Comparison of ENCODE assay signal across 1 cellular context in the genomic region with DNA sequence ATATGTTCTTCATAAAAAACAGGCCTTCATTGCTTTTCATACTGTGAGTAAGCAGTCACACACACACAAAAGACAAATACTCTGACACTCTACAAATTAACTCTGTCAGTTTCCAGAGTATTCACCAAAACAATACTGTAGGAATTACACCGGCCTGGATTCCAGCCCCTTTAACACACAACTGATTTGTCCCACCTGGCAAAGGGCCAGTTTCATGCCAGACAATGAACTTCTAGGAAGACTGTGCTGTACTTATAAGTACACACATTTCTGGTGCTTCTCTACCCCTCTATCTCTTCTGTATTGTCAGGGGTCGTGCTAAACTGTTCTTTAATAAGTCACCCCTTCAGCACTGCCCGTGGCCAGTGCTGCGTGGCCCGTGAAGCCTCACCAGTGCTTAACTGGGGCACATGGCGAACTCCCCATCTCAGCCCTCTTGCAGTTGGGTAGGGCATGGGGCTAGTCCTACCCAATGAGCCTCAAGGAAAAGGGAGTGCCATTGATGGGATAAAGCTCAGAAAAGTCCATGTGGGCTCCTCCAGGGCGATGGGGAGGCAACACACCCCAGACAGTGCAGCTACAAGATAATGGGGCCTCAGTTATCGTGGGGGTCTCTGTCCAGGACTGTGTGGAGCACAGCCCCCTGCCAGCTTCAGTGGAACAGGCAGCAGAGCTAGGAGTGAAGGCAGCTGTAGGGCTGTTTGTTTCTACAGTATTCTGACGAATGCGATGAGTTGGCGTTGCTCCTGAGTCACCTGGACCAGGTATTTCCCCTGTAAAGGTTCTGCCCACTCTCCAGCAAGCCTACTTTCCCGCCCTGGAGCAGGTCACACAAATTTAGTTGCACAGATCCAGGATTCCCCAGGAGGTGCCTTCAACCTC.
TF ChIP-seq lines count a peak whose summit lies in the region.

No MANE protein-coding gene starts in this region.

TF ChIP-seq in H1, 55 proteins besides CTCF, POLR2A, EP300 and RAD21:
- no peak for TF ChIP-seq SIRT6 (IDR thresholded peaks at IDR 0.05; ENCODE audit: low read length)
- no peak for TF ChIP-seq SAP30 (IDR thresholded peaks at IDR 0.05; ENCODE audit: insufficient read depth, insufficient replicate concordance, low read length)
- no peak for TF ChIP-seq KDM4A (IDR thresholded peaks at IDR 0.05; ENCODE audit: low read depth, low read length, severe bottlenecking)
- no peak for TF ChIP-seq HDAC2 (IDR thresholded peaks at IDR 0.05; ENCODE audit: borderline replicate concordance in 1 of 2, low read depth in 2 of 2, low read length in 2 of 2)
- no peak for TF ChIP-seq YY1 (IDR thresholded peaks at IDR 0.05; ENCODE audit: low read depth, low read length)
- no peak for TF ChIP-seq SP4 (IDR thresholded peaks at IDR 0.05; ENCODE audit: low read length)
- no peak for TF ChIP-seq TCF12 (IDR thresholded peaks at IDR 0.05; ENCODE audit: low read depth, low read length)
- no peak for TF ChIP-seq CHD2 (IDR thresholded peaks at IDR 0.05; ENCODE audit: low read length)
- no peak for TF ChIP-seq JUND (IDR thresholded peaks at IDR 0.05; ENCODE audit: low read length)
- no peak for TF ChIP-seq SRF (IDR thresholded peaks at IDR 0.05; ENCODE audit: low read depth, low read length)
- TF ChIP-seq RXRA (IDR thresholded peaks at IDR 0.05; ENCODE audit: insufficient read depth, low read depth, low read length), result no peak
- TF ChIP-seq NRF1 (IDR thresholded peaks at IDR 0.05; ENCODE audit: low read depth, low read length), result no peak
- TF ChIP-seq BRCA1 (IDR thresholded peaks at IDR 0.05; ENCODE audit: low read depth, low read length), result no peak
- no peak for TF ChIP-seq CBX8 (IDR thresholded peaks at IDR 0.05; ENCODE audit: borderline replicate concordance, low read depth, low read length)
- no peak for TF ChIP-seq FOSL1 (IDR thresholded peaks at IDR 0.05; ENCODE audit: insufficient read depth, low read depth, low read length)
- TF ChIP-seq POU5F1 (IDR thresholded peaks at IDR 0.05; ENCODE audit: low read depth, low read length), result no peak
- TF ChIP-seq PHF8 (conservative IDR thresholded peaks at IDR 0.05; ENCODE audit: low read depth, low read length), result no peak
- TF ChIP-seq RNF2 (IDR thresholded peaks at IDR 0.05; ENCODE audit: borderline replicate concordance, low read depth, low read length, missing control alignments, poor library complexity, severe bottlenecking), result no peak
- TF ChIP-seq EGR1 (IDR thresholded peaks at IDR 0.05; ENCODE audit: borderline replicate concordance, low read depth, low read length), result no peak
TF ChIP-seq in H1: peak in this region for 0.
